29 cellular contexts compared by ENCODE assay signal in the genomic region with DNA sequence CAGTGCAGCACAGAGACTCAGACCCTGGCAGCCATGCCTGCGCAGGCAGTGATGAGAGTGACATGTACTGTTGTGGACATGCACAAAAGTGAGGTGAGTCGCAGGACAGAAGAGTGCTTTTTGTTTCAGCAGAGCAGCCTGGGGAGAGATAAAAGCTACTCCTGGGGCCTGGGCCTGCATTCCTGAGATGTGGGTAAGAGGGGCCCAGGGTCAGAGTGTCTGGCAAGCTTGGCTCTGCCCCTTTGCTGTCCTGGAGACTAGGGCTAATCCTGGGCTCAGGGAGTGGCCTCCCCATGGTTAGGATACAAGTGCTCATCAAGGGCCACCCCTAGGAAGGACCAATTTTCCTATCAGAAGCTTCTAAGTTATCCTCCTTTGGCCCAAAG. TPM values are rescaled to one million over a fixed set of nuclear protein-coding genes. Genes with fewer than 3 reads are reported as not detected.
DNase-seq lines count a peak whose midpoint lies in the region; ATAC-seq and TF ChIP-seq lines count a peak whose summit lies in the region.
"Had no signal": no experiment of that assay in that cellular context is flagged by ENCODE, and none has a peak within 500 bp of the region (broad histone marks: within the 10 kb centered on the region; RNA-seq: fewer than 3 reads in every experiment).

No MANE protein-coding gene starts in this region.

- peaks cover 4% of the 10 kb centered on the region for H3K4me1 Mint-ChIP-seq in activated CD8-positive, alpha-beta memory T cell treated with anti-CD3 and anti-CD28 coated beads, Interleukin-2, amount 10 ng/mL, durations not matched to agents 7 days and 5 days
- peaks cover 23% of the 10 kb centered on the region for H3K4me1 Mint-ChIP-seq in type B pancreatic cell (ENCODE audit: unreplicated experiment)
- H3K4me1 Mint-ChIP-seq in activated naive CD8-positive, alpha-beta T cell treated with anti-CD3 and anti-CD28 coated beads, Interleukin-2, amount 50 U/mL, for 24 hours, result peaks cover 5% of the 10 kb centered on the region
- H3K4me1 Mint-ChIP-seq: activated T-helper 17 cell treated with anti-CD3 and anti-CD28 coated beads, Interleukin-2, amount 50 U/mL, for 72 hours had no signal

- H3K4me2 ChIP-seq in mesendoderm (ENCODE audit: low read length), result no peak overlapping the region
- H3K4me2 ChIP-seq: SK-N-SH had no signal

- peak; percentile 12 for ATAC-seq in activated CD8-positive, alpha-beta memory T cell treated with anti-CD3 and anti-CD28 coated beads, Interleukin-2, amount 10 ng/mL, durations not matched to agents 7 days and 5 days
- ATAC-seq in activated naive CD8-positive, alpha-beta T cell treated with anti-CD3 and anti-CD28 coated beads, Interleukin-2, amount 50 U/mL, for 24 hours, result no peak
- ATAC-seq: activated T-helper 17 cell treated with anti-CD3 and anti-CD28 coated beads, Interleukin-2, amount 50 U/mL, for 72 hours; CD8-positive, alpha-beta T cell; left lung; natural killer cell; pancreas had no signal

- no peaks in the 10 kb centered on the region for H3K36me3 ChIP-seq in mesendoderm (ENCODE audit: control insufficient read depth, insufficient read depth, low read length)
- H3K36me3 ChIP-seq: left lung, pancreas, upper lobe of left lung had no signal

- H3K27ac Mint-ChIP-seq in activated CD8-positive, alpha-beta memory T cell treated with anti-CD3 and anti-CD28 coated beads, Interleukin-2, amount 10 ng/mL, durations not matched to agents 7 days and 5 days, result no peak overlapping the region
- H3K27ac Mint-ChIP-seq in type B pancreatic cell, result no peak overlapping the region
- no peak overlapping the region for H3K27ac Mint-ChIP-seq in activated naive CD8-positive, alpha-beta T cell treated with anti-CD3 and anti-CD28 coated beads, Interleukin-2, amount 50 U/mL, for 24 hours
- H3K27ac Mint-ChIP-seq: activated CD4-positive, alpha-beta T cell treated with anti-CD3 and anti-CD28 coated beads, Interleukin-2, amount 10 ng/mL, durations not matched to agents 7 days and 5 days; activated naive CD8-positive, alpha-beta T cell treated with anti-CD3 and anti-CD28 coated beads for 36 hours; activated T-helper 17 cell treated with anti-CD3 and anti-CD28 coated beads, Interleukin-2, amount 50 U/mL, for 72 hours; CD8-positive, alpha-beta T cell; natural killer cell had no signal

- peak overlapping the region; percentile 88 for H3K27ac ChIP-seq in mesendoderm (ENCODE audit: low read depth, low read length)
- H3K27ac ChIP-seq: dorsolateral prefrontal cortex, epithelial cell of prostate, left lung, stomach, upper lobe of left lung had no signal

- no peak for TF ChIP-seq CTCF in type B pancreatic cell (conservative IDR thresholded peaks at IDR 0.05)

- peak overlapping the region; percentile 79 for H2AK5ac ChIP-seq in mesendoderm (ENCODE audit: low read length)

- no peak overlapping the region for H4K5ac ChIP-seq in mesendoderm (ENCODE audit: low read length)

- H3K79me2 ChIP-seq in mesendoderm (ENCODE audit: control insufficient read depth, insufficient read depth, low read length), result peaks cover under 1% of the 10 kb centered on the region

- H2BK15ac ChIP-seq in mesendoderm (replicated peaks; ENCODE audit: low read depth), result no peak overlapping the region

- CTCF ChIA-PET in activated CD8-positive, alpha-beta memory T cell treated with anti-CD3 and anti-CD28 coated beads, Interleukin-2, amount 10 ng/mL, durations not matched to agents 7 days and 5 days (lab: Charles Lee), result interaction anchor here (1.4 to 1.8 kb wide), 2 partner anchors 26 to 40 kb away, joined by 3 to 4 read pairs; no protein-coding TSS in a partner anchor

- WGBS in mesendoderm (ENCODE audit: extremely low coverage, insufficient coverage, low lambda C conversion rate), result no CpG with 5 or more reads among the region's 2 CpGs

- peaks cover 14% of the 10 kb centered on the region for H3K4me1 ChIP-seq in mesendoderm (ENCODE audit: control insufficient read depth, low read depth, low read length)

- peak overlapping the region; percentile 94 for H3K56ac ChIP-seq in mesendoderm (ENCODE audit: low read length)

- no peak for DNase-seq in activated CD8-positive, alpha-beta memory T cell treated with anti-CD3 and anti-CD28 coated beads, Interleukin-2, amount 10 ng/mL, durations not matched to agents 7 days and 5 days
- no peak for DNase-seq in activated CD8-positive, alpha-beta memory T cell treated with anti-CD3 and anti-CD28 coated beads, Interleukin-2, amount 50 U/mL, for 48 hours
- DNase-seq in glomerular visceral epithelial cell (ENCODE audit: extremely low spot score) (peak; percentile 37), mesendoderm (no peak), type B pancreatic cell (ENCODE audit: extremely low spot score, unreplicated experiment) (no peak), NOMO-1 treated with dmso at 0.1 percent for 144 hours (lab: John Stamatoyannopoulos, UW; ENCODE audit: unreplicated experiment) (no peak), GM03348 (ENCODE audit: low spot score) (no peak)
- no peak for DNase-seq in activated naive CD8-positive, alpha-beta T cell treated with anti-CD3 and anti-CD28 coated beads, Interleukin-2, amount 50 U/mL, for 24 hours
- DNase-seq: 8988T; activated CD4-positive, alpha-beta T cell treated with anti-CD3 and anti-CD28 coated beads, Interleukin-2, amount 10 ng/mL, durations not matched to agents 7 days and 5 days; activated naive CD8-positive, alpha-beta T cell treated with anti-CD3 and anti-CD28 coated beads for 36 hours; CD8-positive, alpha-beta T cell; dorsolateral prefrontal cortex; head of caudate nucleus; left lung; midbrain; natural killer cell; NCI-H1048; NCI-H187; NCI-H526; pancreas; RPMI8226; SK-N-SH; stomach; upper lobe of left lung had no signal

- H3K4ac ChIP-seq in mesendoderm (ENCODE audit: low read depth, low read length), result no peak overlapping the region

- peaks cover 17% of the 10 kb centered on the region for H3K27me3 Mint-ChIP-seq in activated CD8-positive, alpha-beta memory T cell treated with anti-CD3 and anti-CD28 coated beads, Interleukin-2, amount 10 ng/mL, durations not matched to agents 7 days and 5 days
- H3K27me3 Mint-ChIP-seq in type B pancreatic cell, result no peaks in the 10 kb centered on the region
- peaks cover 20% of the 10 kb centered on the region for H3K27me3 Mint-ChIP-seq in activated naive CD8-positive, alpha-beta T cell treated with anti-CD3 and anti-CD28 coated beads, Interleukin-2, amount 50 U/mL, for 24 hours

- peak overlapping the region; percentile 92 for H2BK5ac ChIP-seq in mesendoderm (ENCODE audit: low read length)

- no peak overlapping the region for H4K8ac ChIP-seq in mesendoderm (ENCODE audit: low read depth, low read length)

- peak overlapping the region; percentile 78 for H3K9ac ChIP-seq in mesendoderm (ENCODE audit: low read length)
- H3K9ac ChIP-seq: SK-N-SH had no signal

- H3K9me3 Mint-ChIP-seq in activated CD8-positive, alpha-beta memory T cell treated with anti-CD3 and anti-CD28 coated beads, Interleukin-2, amount 10 ng/mL, durations not matched to agents 7 days and 5 days (ENCODE audit: low read depth), result no peaks in the 10 kb centered on the region
- H3K9me3 Mint-ChIP-seq in type B pancreatic cell, result no peaks in the 10 kb centered on the region
- no peaks in the 10 kb centered on the region for H3K9me3 Mint-ChIP-seq in activated naive CD8-positive, alpha-beta T cell treated with anti-CD3 and anti-CD28 coated beads, Interleukin-2, amount 50 U/mL, for 24 hours
- H3K9me3 Mint-ChIP-seq: activated CD4-positive, alpha-beta T cell treated with anti-CD3 and anti-CD28 coated beads, Interleukin-2, amount 10 ng/mL, durations not matched to agents 7 days and 5 days; activated naive CD8-positive, alpha-beta T cell treated with anti-CD3 and anti-CD28 coated beads for 36 hours; activated T-helper 17 cell treated with anti-CD3 and anti-CD28 coated beads, Interleukin-2, amount 50 U/mL, for 72 hours; CD8-positive, alpha-beta T cell; natural killer cell had no signal

- H3K27me3 ChIP-seq in mesendoderm (ENCODE audit: insufficient read depth, low read length, poor library complexity), result no peaks in the 10 kb centered on the region
- H3K27me3 ChIP-seq: pancreas, upper lobe of left lung had no signal

- no peak overlapping the region for H3K23ac ChIP-seq in mesendoderm (ENCODE audit: low read length)

- H3K36me3 Mint-ChIP-seq in activated CD8-positive, alpha-beta memory T cell treated with anti-CD3 and anti-CD28 coated beads, Interleukin-2, amount 10 ng/mL, durations not matched to agents 7 days and 5 days, result no peaks in the 10 kb centered on the region
- H3K36me3 Mint-ChIP-seq in type B pancreatic cell, result peaks cover 3% of the 10 kb centered on the region
- H3K36me3 Mint-ChIP-seq in activated naive CD8-positive, alpha-beta T cell treated with anti-CD3 and anti-CD28 coated beads, Interleukin-2, amount 50 U/mL, for 24 hours (ENCODE audit: low read depth), result no peaks in the 10 kb centered on the region
- H3K36me3 Mint-ChIP-seq: activated naive CD8-positive, alpha-beta T cell treated with anti-CD3 and anti-CD28 coated beads for 36 hours; natural killer cell had no signal

- no peak overlapping the region for H3K4me3 ChIP-seq in mesendoderm (ENCODE audit: low read length)
- H3K4me3 ChIP-seq: dorsolateral prefrontal cortex, left lung, pancreas, stomach, upper lobe of left lung had no signal

- H3K18ac ChIP-seq in mesendoderm (ENCODE audit: low read length), result no peak overlapping the region

- no peak overlapping the region for H3K4me3 Mint-ChIP-seq in activated CD8-positive, alpha-beta memory T cell treated with anti-CD3 and anti-CD28 coated beads, Interleukin-2, amount 10 ng/mL, durations not matched to agents 7 days and 5 days
- peak overlapping the region; percentile 43 for H3K4me3 Mint-ChIP-seq in type B pancreatic cell
- H3K4me3 Mint-ChIP-seq in activated naive CD8-positive, alpha-beta T cell treated with anti-CD3 and anti-CD28 coated beads, Interleukin-2, amount 50 U/mL, for 24 hours, result no peak overlapping the region
- H3K4me3 Mint-ChIP-seq: activated CD4-positive, alpha-beta T cell treated with anti-CD3 and anti-CD28 coated beads, Interleukin-2, amount 10 ng/mL, durations not matched to agents 7 days and 5 days; activated naive CD8-positive, alpha-beta T cell treated with anti-CD3 and anti-CD28 coated beads for 36 hours; activated T-helper 17 cell treated with anti-CD3 and anti-CD28 coated beads, Interleukin-2, amount 50 U/mL, for 72 hours; CD8-positive, alpha-beta T cell; natural killer cell had no signal

- no peaks in the 10 kb centered on the region for H3K79me1 ChIP-seq in mesendoderm (ENCODE audit: low read length)

- H2BK120ac ChIP-seq in mesendoderm (ENCODE audit: low read depth, low read length), result no peak overlapping the region

RNA-seq across cellular contexts. Expression of a gene that starts 4.8 kb away (rescaled TPM):
- total RNA-seq in activated CD8-positive, alpha-beta memory T cell treated with anti-CD3 and anti-CD28 coated beads, Interleukin-2, amount 10 ng/mL, durations not matched to agents 7 days and 5 days, result 1 to 10 TPM; 3.5 to 4.7 TPM
- 73.2 TPM for polyA plus RNA-seq in mesendoderm (2013, experiment 1 of 2)
- polyA plus RNA-seq in mesendoderm (2013, experiment 2 of 2), result 72.9 TPM
- 123 and 230 TPM in 2 replicates for total RNA-seq in type B pancreatic cell (ENCODE audit: low replicate concordance)

RNA-seq across cellular contexts. Expression of a gene that starts 7.2 kb away (rescaled TPM):
- 10 to 100 TPM; 10.5 to 13.8 TPM for total RNA-seq in activated CD8-positive, alpha-beta memory T cell treated with anti-CD3 and anti-CD28 coated beads, Interleukin-2, amount 10 ng/mL, durations not matched to agents 7 days and 5 days
- polyA plus RNA-seq in mesendoderm (2013, experiment 1 of 2), result 8.3 TPM
- polyA plus RNA-seq in mesendoderm (2013, experiment 2 of 2), result 7.7 TPM
- 23.5 and 31.5 TPM in 2 replicates for total RNA-seq in type B pancreatic cell (ENCODE audit: low replicate concordance)

RNA-seq across cellular contexts. Expression of a gene that starts 26.8 kb away (rescaled TPM):
- not detected for total RNA-seq in activated CD8-positive, alpha-beta memory T cell treated with anti-CD3 and anti-CD28 coated beads, Interleukin-2, amount 10 ng/mL, durations not matched to agents 7 days and 5 days
- 0.81 TPM for polyA plus RNA-seq in mesendoderm (2013, experiment 1 of 2)
- polyA plus RNA-seq in mesendoderm (2013, experiment 2 of 2), result 0.63 TPM
- total RNA-seq in type B pancreatic cell (ENCODE audit: low replicate concordance), result 3.3 and 5.4 TPM in 2 replicates
- total RNA-seq: activated naive CD8-positive, alpha-beta T cell treated with anti-CD3 and anti-CD28 coated beads for 36 hours; activated T-helper 17 cell treated with anti-CD3 and anti-CD28 coated beads, Interleukin-2, amount 50 U/mL, for 72 hours; HT1080; T-helper 2 cell treated with Interferon-gamma antibody and Interleukin-4, amounts not matched to agents 100 ng/mL and 5 ng/mL, for 36 hours had no signal

RNA-seq across cellular contexts. Expression of a gene that starts 29.9 kb away (rescaled TPM):
- total RNA-seq in activated CD8-positive, alpha-beta memory T cell treated with anti-CD3 and anti-CD28 coated beads, Interleukin-2, amount 10 ng/mL, durations not matched to agents 7 days and 5 days, result 1 to 10 TPM; 1.1 to 1.3 TPM
- polyA plus RNA-seq in mesendoderm (2013, experiment 1 of 2), result 0.10 TPM
- polyA plus RNA-seq in mesendoderm (2013, experiment 2 of 2), result 0.08 TPM
- 1.5 and 2.4 TPM in 2 replicates for total RNA-seq in type B pancreatic cell (ENCODE audit: low replicate concordance)

RNA-seq across cellular contexts. Expression of a gene that starts 35.2 kb away (rescaled TPM):
- total RNA-seq in activated CD8-positive, alpha-beta memory T cell treated with anti-CD3 and anti-CD28 coated beads, Interleukin-2, amount 10 ng/mL, durations not matched to agents 7 days and 5 days, result 10 to 100 TPM; 45.9 to 46.8 TPM
- 27.3 TPM for polyA plus RNA-seq in mesendoderm (2013, experiment 1 of 2)
- polyA plus RNA-seq in mesendoderm (2013, experiment 2 of 2), result 29.9 TPM
- 39.8 and 67.2 TPM in 2 replicates for total RNA-seq in type B pancreatic cell (ENCODE audit: low replicate concordance)

Comparison
In these comparisons a context has a peak if more than half of its experiments do, and no peak if none do; other contexts are left out.
1. RNA of a gene that starts 4.8 kb away (total RNA-seq): 123 to 230 TPM in type B pancreatic cell; 3.5 to 4.7 TPM in activated CD8-positive, alpha-beta memory T cell treated with anti-CD3 and anti-CD28 coated beads, Interleukin-2, amount 10 ng/mL, durations not matched to agents 7 days and 5 days; every median in the first group is over 10 times any median in the second.